17 cellular contexts compared by ENCODE assay signal in the genomic region with DNA sequence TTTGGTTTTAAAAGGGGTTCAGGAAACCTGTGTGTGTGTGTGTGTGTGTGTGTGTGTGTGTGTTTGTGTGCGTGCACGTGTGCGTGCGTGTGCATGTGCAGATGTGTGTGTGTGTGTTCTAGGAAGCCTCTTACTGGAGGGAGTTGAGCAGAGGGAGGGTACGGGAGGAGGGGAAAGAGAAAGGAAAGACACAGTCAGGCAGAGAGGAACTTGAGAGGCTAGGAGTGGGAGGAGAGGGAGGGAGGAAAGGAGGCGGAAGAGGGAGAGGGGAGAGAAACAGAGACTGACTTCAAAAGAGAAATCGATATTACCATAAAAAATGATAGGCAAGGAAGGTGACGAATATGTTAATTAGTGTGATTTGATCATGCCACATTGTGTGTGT. TPM values are rescaled to one million over a fixed set of nuclear protein-coding genes. Genes with fewer than 3 reads are reported as not detected.
DNase-seq lines count a peak whose midpoint lies in the region; ATAC-seq, FAIRE-seq and TF ChIP-seq lines count a peak whose summit lies in the region.
"Had no signal": no experiment of that assay in that cellular context is flagged by ENCODE, and none has a peak within 500 bp of the region (broad histone marks: within the 10 kb centered on the region; RNA-seq: fewer than 3 reads in every experiment).

No MANE protein-coding gene starts in this region.

- 10% methylated on average over 8 of the region's 8 CpGs for WGBS in HepG2 (ENCODE audit: low lambda C conversion rate)

- peaks cover 7 to 9% of the 10 kb centered on the region in 2 donors for H3K4me1 Mint-ChIP-seq in stimulated activated naive B cell treated with anti-CD40 and anti-IgM and Interleukin-4, amounts not matched to agents 10 μg/mL and 1 μg/mL and 100 μg/mL, for 72 hours
- H3K4me1 Mint-ChIP-seq in CD8-positive, alpha-beta T cell (ENCODE audit: low read depth): no peaks in the 10 kb centered on the region
- H3K4me1 Mint-ChIP-seq: mesothelial cell of epicardium had no signal

- no peak for TF ChIP-seq RAD21 in HepG2 (CRISPR knock-in tag; IDR thresholded peaks at IDR 0.05)

- H3K4me2 ChIP-seq in HepG2 (ENCODE audit: low read depth, low read length): peak overlapping the region; percentile 59

- CTCF ChIA-PET in HepG2 (lab: Yijun Ruan, JAX; ENCODE audit: low intra/inter-chr PET ratio, low total read pairs): no interaction called here
- CTCF ChIA-PET in CD8-positive, alpha-beta T cell (lab: Charles Lee): no interaction called here

- intact Hi-C loops in HepG2 (cut with micrococcal nuclease; ENCODE audit: unreplicated experiment): no loop called here
- intact Hi-C loops in CD8-positive, alpha-beta T cell (cut with DNase I, micrococcal nuclease): no loop called here

- ATAC-seq in HepG2: peak; percentile 30
- ATAC-seq in stimulated activated naive B cell treated with anti-CD40 and anti-IgM and Interleukin-4, amounts not matched to agents 10 μg/mL and 1 μg/mL and 100 μg/mL, for 72 hours (replicated peaks): no peak
- no peak for ATAC-seq in CD8-positive, alpha-beta T cell

- H3K27ac ChIP-seq in HUES6 (ENCODE audit: low read depth, low read length) (no peak overlapping the region), angular gyrus (ENCODE audit: low read depth, low read length) (peak overlapping the region; percentile 51), HepG2 (ENCODE audit: extremely low read length, insufficient read depth, low read length) (peak overlapping the region; percentile 80)
- no peak overlapping the region for H3K27ac ChIP-seq in CD8-positive, alpha-beta T cell (ENCODE audit: low read depth, low read length)
- H3K27ac ChIP-seq: 22Rv1, right atrium auricular region, thoracic aorta had no signal

- no peak for TF ChIP-seq EP300 in HepG2 (IDR thresholded peaks at IDR 0.05; ENCODE audit: low read depth in 2 of 2, low read length in 2 of 2)
- TF ChIP-seq EP300 in HepG2 (CRISPR knock-in tag; IDR thresholded peaks at IDR 0.05; ENCODE audit: borderline replicate concordance): no peak

- H3K9ac ChIP-seq in HUES6 (ENCODE audit: low read length) (no peak overlapping the region), HepG2 (ENCODE audit: insufficient read depth, low read depth, low read length) (peak overlapping the region; percentile 37)

- no peak overlapping the region for H3K27ac Mint-ChIP-seq in stimulated activated naive B cell treated with anti-CD40 and anti-IgM and Interleukin-4, amounts not matched to agents 10 μg/mL and 1 μg/mL and 100 μg/mL, for 72 hours
- no peak overlapping the region for H3K27ac Mint-ChIP-seq in CD8-positive, alpha-beta T cell
- H3K27ac Mint-ChIP-seq: activated naive CD8-positive, alpha-beta T cell; mesothelial cell of epicardium had no signal

- H2AFZ ChIP-seq in HepG2 (ENCODE audit: low read length): no peak overlapping the region

- H4K20me1 ChIP-seq in HepG2 (ENCODE audit: insufficient read depth, low read length): peaks cover 2% of the 10 kb centered on the region; the same call in 1 of the 2 replicates

- H3K4me1 ChIP-seq in HUES6 (ENCODE audit: control insufficient read depth, insufficient read depth, low read length) (0 out of 2 replicates have a peak, but pooled peaks cover 5% of the 10 kb centered on the region), HepG2 (ENCODE audit: insufficient read depth, low read length) (peaks cover 30% of the 10 kb centered on the region)
- no peaks in the 10 kb centered on the region for H3K4me1 ChIP-seq in CD8-positive, alpha-beta T cell (ENCODE audit: insufficient read depth, low read length)

- peaks cover 51 to 54% of the 10 kb centered on the region in 2 donors for H3K27me3 Mint-ChIP-seq in stimulated activated naive B cell treated with anti-CD40 and anti-IgM and Interleukin-4, amounts not matched to agents 10 μg/mL and 1 μg/mL and 100 μg/mL, for 72 hours
- peaks cover 40% of the 10 kb centered on the region for H3K27me3 Mint-ChIP-seq in CD8-positive, alpha-beta T cell (ENCODE audit: low read depth)

- H3K27me3 ChIP-seq in HUES6 (ENCODE audit: control insufficient read depth, insufficient read depth, low read length): no peaks in the 10 kb centered on the region
- peaks cover 0 to 4% of the 10 kb centered on the region in 2 experiments; a peak in 1 of 5 replicates for H3K27me3 ChIP-seq in HepG2 (ENCODE audit: control insufficient read depth in 1 of 2, insufficient read depth in 2 of 2, low read length in 2 of 2)
- no peaks in the 10 kb centered on the region for H3K27me3 ChIP-seq in CD8-positive, alpha-beta T cell (ENCODE audit: insufficient read depth, low read length)

- TF ChIP-seq POLR2A in HepG2 (IDR thresholded peaks at IDR 0.05; ENCODE audit: insufficient read depth in 1 of 2, low read depth in 2 of 2, low read length in 2 of 2): no peak

- in situ Hi-C loops in HepG2 (cut with HindIII; ENCODE audit: extremely low pct_ligation_motif_present, low pct_unique_long_range_greater_than_20kb): no loop called here

- no peaks in the 10 kb centered on the region for H3K79me2 ChIP-seq in HepG2 (ENCODE audit: insufficient read depth, low read length)

- no peak for TF ChIP-seq CTCF in HepG2 (CRISPR knock-in tag; IDR thresholded peaks at IDR 0.05)
- TF ChIP-seq CTCF in CD8-positive, alpha-beta T cell (IDR thresholded peaks at IDR 0.05): no peak

- DNase-seq in DMS53 (lab: John Stamatoyannopoulos, UW) (peak; percentile 43), DMS53 treated with DMSO at 0.1 percent for 48 hours (lab: John Stamatoyannopoulos, UW; ENCODE audit: unreplicated experiment) (no peak), HepG2 (ENCODE audit: low spot score) (no peak), H4 (ENCODE audit: low spot score) (no peak)
- no peak for DNase-seq in stimulated activated naive B cell treated with anti-CD40 and anti-IgM and Interleukin-4, amounts not matched to agents 10 μg/mL and 1 μg/mL and 100 μg/mL, for 72 hours
- DNase-seq in CD8-positive, alpha-beta T cell: no peak
- DNase-seq: NCI-H526 treated with DMSO at 0.1 percent for 48 hours had no signal

- no peaks in the 10 kb centered on the region for H3K36me3 ChIP-seq in HUES6 (ENCODE audit: control insufficient read depth, insufficient read depth, low read length)
- H3K36me3 ChIP-seq in HepG2 (replicated peaks in 1 of 2; ENCODE audit: control insufficient read depth in 1 of 2, insufficient read depth in 2 of 2, low read length in 2 of 2): no peaks in the 10 kb centered on the region
- H3K36me3 ChIP-seq in CD8-positive, alpha-beta T cell (ENCODE audit: insufficient read depth, low read length): no peaks in the 10 kb centered on the region
- H3K36me3 ChIP-seq: right atrium auricular region, thoracic aorta had no signal

- FAIRE-seq in HepG2 (lab: Jason Lieb, UNC): peak; percentile 39
- FAIRE-seq: GM12892 had no signal

- no peak overlapping the region for H3K4me3 Mint-ChIP-seq in stimulated activated naive B cell treated with anti-CD40 and anti-IgM and Interleukin-4, amounts not matched to agents 10 μg/mL and 1 μg/mL and 100 μg/mL, for 72 hours
- H3K4me3 Mint-ChIP-seq in CD8-positive, alpha-beta T cell: no peak overlapping the region
- H3K4me3 Mint-ChIP-seq: activated naive CD8-positive, alpha-beta T cell; mesothelial cell of epicardium had no signal

- no peaks in the 10 kb centered on the region for H3K36me3 Mint-ChIP-seq in stimulated activated naive B cell treated with anti-CD40 and anti-IgM and Interleukin-4, amounts not matched to agents 10 μg/mL and 1 μg/mL and 100 μg/mL, for 72 hours
- no peaks in the 10 kb centered on the region for H3K36me3 Mint-ChIP-seq in CD8-positive, alpha-beta T cell
- H3K36me3 Mint-ChIP-seq: activated naive CD8-positive, alpha-beta T cell; mesothelial cell of epicardium had no signal

- no TSS peak for BruUV-seq in HepG2 (replicated peaks; lab: Mats Ljungman, UMichigan)

- H3K9me3 ChIP-seq in HUES6 (ENCODE audit: control insufficient read depth, insufficient read depth, low read depth, low read length) (no peaks in the 10 kb centered on the region), HepG2 (ENCODE audit: low read length) (no peaks in the 10 kb centered on the region)
- no peaks in the 10 kb centered on the region for H3K9me3 ChIP-seq in CD8-positive, alpha-beta T cell (ENCODE audit: low read length)
- H3K9me3 ChIP-seq: right atrium auricular region, thoracic aorta had no signal

- H3K4me3 ChIP-seq in HUES6 (ENCODE audit: low read depth, low read length): peak overlapping the region; percentile 37; the same call in 1 of the 2 replicates
- peak overlapping the region; percentile 1 to 32 (median 7); a peak in 2 of 6 replicates for H3K4me3 ChIP-seq in HepG2 (replicated peaks in 1 of 3; ENCODE audit: insufficient read depth in 1 of 3, low read depth in 2 of 3, low read length in 3 of 3)
- H3K4me3 ChIP-seq in CD8-positive, alpha-beta T cell (ENCODE audit: low read depth, low read length): no peak overlapping the region
- H3K4me3 ChIP-seq: right atrium auricular region, thoracic aorta had no signal

- POLR2A ChIA-PET in HepG2 (lab: Yijun Ruan, JAX): no interaction called here
- POLR2A ChIA-PET in CD8-positive, alpha-beta T cell (lab: Charles Lee): no interaction called here

- no peaks in the 10 kb centered on the region for H3K9me3 Mint-ChIP-seq in stimulated activated naive B cell treated with anti-CD40 and anti-IgM and Interleukin-4, amounts not matched to agents 10 μg/mL and 1 μg/mL and 100 μg/mL, for 72 hours
- no peaks in the 10 kb centered on the region for H3K9me3 Mint-ChIP-seq in CD8-positive, alpha-beta T cell
- H3K9me3 Mint-ChIP-seq: mesothelial cell of epicardium had no signal

RNA-seq across cellular contexts. Expression of gene ATP2B2, which starts 34.1 kb away (rescaled TPM):
- 1.1 and 1.5 TPM in 2 replicates for total RNA-seq in HepG2 (2016; rRNA removed; fragmentation: Illumina TruSeq; extraction: Trizol)
- 0.30 and 0.35 TPM in 2 replicates for total RNA-seq in HepG2 (2016; cell fraction: cytosol; rRNA removed; fragmentation: Illumina TruSeq; extraction: Trizol; ENCODE audit: low read depth)
- total RNA-seq in HepG2 (2016; cell fraction: insoluble cytoplasmic fraction; rRNA removed; fragmentation: Illumina TruSeq; extraction: Trizol): 0.62 and 1.7 TPM in 2 replicates
- total RNA-seq in HepG2 (2016; cell fraction: membrane; rRNA removed; fragmentation: Illumina TruSeq; extraction: Trizol): 1.3 and 1.6 TPM in 2 replicates
- total RNA-seq in HepG2 (2016; cell fraction: nucleus; rRNA removed; fragmentation: Illumina TruSeq; extraction: Trizol): 2.9 and 3.0 TPM in 2 replicates
- polyA plus RNA-seq in HepG2 (2011; rRNA removed): 2.3 and 4.0 TPM in 2 replicates
- 1.5 and 2.5 TPM in 2 replicates for polyA plus RNA-seq in HepG2 (2011; cell fraction: cytosol; rRNA removed)
- 8.9 and 11.7 TPM in 2 replicates for polyA plus RNA-seq in HepG2 (2011; cell fraction: nucleus; rRNA removed)
- polyA plus RNA-seq in HepG2 (2012): 5.0 and 8.8 TPM in 2 replicates
- polyA plus RNA-seq in HepG2 (2016; cell fraction: cytosol; fragmentation: Illumina TruSeq; extraction: Trizol; ENCODE audit: low read depth): 0.29 and 0.54 TPM in 2 replicates
- 0.86 and 1.1 TPM in 2 replicates for polyA plus RNA-seq in HepG2 (2016; cell fraction: insoluble cytoplasmic fraction; fragmentation: Illumina TruSeq; extraction: Trizol; ENCODE audit: low read depth)
- 0.66 and 0.84 TPM in 2 replicates for polyA plus RNA-seq in HepG2 (2016; cell fraction: membrane; fragmentation: Illumina TruSeq; extraction: Trizol; ENCODE audit: low read depth)
- polyA plus RNA-seq in HepG2 (2016; cell fraction: nucleus; fragmentation: Illumina TruSeq; extraction: Trizol; ENCODE audit: insufficient read depth, low read depth): 2.6 and 4.2 TPM in 2 replicates
- 5.2 TPM in 1 of 2 replicates, not detected in the other for polyA minus RNA-seq in HepG2 (2011; rRNA and poly(A)+ RNA removed; ENCODE audit: low replicate concordance)
- polyA minus RNA-seq in HepG2 (2011; cell fraction: cytosol; rRNA and poly(A)+ RNA removed): 1.8 and 4.1 TPM in 2 replicates
- 9.0 and 11.7 TPM in 2 replicates for polyA minus RNA-seq in HepG2 (2011; cell fraction: nucleus; rRNA and poly(A)+ RNA removed)
- not detected for total RNA-seq in CD8-positive, alpha-beta T cell
- total RNA-seq in H4 (2014; rRNA removed; shearing (Covaris generic)): 0.12 TPM in 2 replicates
- total RNA-seq: LHCN-M2, mesothelial cell of epicardium, SK-MEL-5, thoracic aorta had no signal

Comparison
In these comparisons a context has a peak if more than half of its experiments do, and no peak if none do; other contexts are left out.
1. H3K27ac ChIP-seq: peak in angular gyrus (single experiment) and HepG2 (single experiment); none in HUES6 (single experiment) and CD8-positive, alpha-beta T cell (single experiment).